9 cellular contexts compared by ENCODE assay signal in the genomic region with DNA sequence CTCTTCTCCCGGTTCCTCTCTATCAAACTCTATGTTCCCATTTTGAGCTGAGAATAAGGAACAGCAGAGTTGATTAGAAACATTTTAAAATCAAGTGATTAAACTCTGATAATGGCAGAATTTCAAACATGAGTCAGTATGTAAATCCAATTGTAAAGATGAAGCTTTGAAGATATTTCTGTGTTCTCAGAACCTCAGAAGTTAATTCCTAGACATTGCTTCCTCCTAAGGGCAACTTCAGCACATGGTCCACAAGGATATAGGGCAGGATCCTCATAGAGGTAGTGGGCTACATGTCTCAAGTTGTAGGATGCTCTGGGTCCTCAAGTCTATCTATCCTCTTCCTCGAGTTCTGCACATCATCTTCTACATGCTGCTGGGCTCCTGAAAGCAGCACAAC. TPM values are rescaled to one million over a fixed set of nuclear protein-coding genes. Genes with fewer than 3 reads are reported as not detected.
DNase-seq lines count a peak whose midpoint lies in the region; ATAC-seq, FAIRE-seq and TF ChIP-seq lines count a peak whose summit lies in the region.
"Had no signal": no experiment of that assay in that cellular context is flagged by ENCODE, and none has a peak within 500 bp of the region (broad histone marks: within the 10 kb centered on the region; RNA-seq: fewer than 3 reads in every experiment).

No MANE protein-coding gene starts in this region.

- peak overlapping the region; percentile 98 for H2BK15ac ChIP-seq in IMR-90 (ENCODE audit: low read depth, low read length)

- ATAC-seq in activated CD8-positive, alpha-beta memory T cell treated with anti-CD3 and anti-CD28 coated beads, Interleukin-2, amount 10 ng/mL, durations not matched to agents 7 days and 5 days, result no peak
- ATAC-seq in IMR-90 (ENCODE audit: low read depth) (no peak), GM21576 (IDR thresholded peaks at IDR 0.05; ENCODE audit: unreplicated experiment) (no peak)

- in situ Hi-C loops in IMR-90 (cut with MboI; ENCODE audit: low sequenced_read_pairs), result loop anchor here (10.0 kb wide), 1 partner anchor 874 kb away; no protein-coding TSS in a partner anchor

- H3K9me3 ChIP-seq in IMR-90 (ENCODE audit: control insufficient read depth, insufficient read depth, low read length) (no peaks in the 10 kb centered on the region), subcutaneous abdominal adipose tissue (ENCODE audit: control insufficient read depth in 5 of 5, low read length in 5 of 5) (no peaks in the 10 kb centered on the region)
- no peaks in the 10 kb centered on the region for H3K9me3 ChIP-seq in effector memory CD4-positive, alpha-beta T cell (ENCODE audit: control insufficient read depth, low read length)

- POLR2A ChIA-PET in IMR-90 (lab: Charles Lee; ENCODE audit: unreplicated experiment), result interaction anchor here (0.7 kb wide), 1 partner anchor 158 kb away, joined by 3 read pairs; no protein-coding TSS in a partner anchor

- peaks cover 3% of the 10 kb centered on the region for H3K27me3 Mint-ChIP-seq in activated CD8-positive, alpha-beta memory T cell treated with anti-CD3 and anti-CD28 coated beads, Interleukin-2, amount 10 ng/mL, durations not matched to agents 7 days and 5 days

- H3K4me1 ChIP-seq in IMR-90 (ENCODE audit: control insufficient read depth, insufficient read depth, low read length), result peaks cover 27% of the 10 kb centered on the region
- peaks cover 24% of the 10 kb centered on the region for H3K4me1 ChIP-seq in effector memory CD4-positive, alpha-beta T cell (ENCODE audit: control insufficient read depth, insufficient read depth, low read length, poor library complexity, severe bottlenecking)
- peaks cover 0 to 20% (median 8%) of the 10 kb centered on the region in 5 donors for H3K4me1 ChIP-seq in subcutaneous abdominal adipose tissue (ENCODE audit: control insufficient read depth in 5 of 5, insufficient read depth in 5 of 5, low read length in 5 of 5)

- H3K9me3 Mint-ChIP-seq in activated CD8-positive, alpha-beta memory T cell treated with anti-CD3 and anti-CD28 coated beads, Interleukin-2, amount 10 ng/mL, durations not matched to agents 7 days and 5 days (ENCODE audit: low read depth), result no peaks in the 10 kb centered on the region

- CTCF ChIA-PET in activated CD8-positive, alpha-beta memory T cell treated with anti-CD3 and anti-CD28 coated beads, Interleukin-2, amount 10 ng/mL, durations not matched to agents 7 days and 5 days (lab: Charles Lee), result interaction anchor here (0.6 to 3.6 kb wide), 9 partner anchors 8 to 486 kb away, joined by 4 to 18 read pairs (median 5); no protein-coding TSS in a partner anchor
- CTCF ChIA-PET in IMR-90 (lab: Yijun Ruan, JAX), result interaction anchor here (0.6 to 1.1 kb wide), 3 partner anchors 13 to 489 kb away, joined by 3 to 12 read pairs (median 4); no protein-coding TSS in a partner anchor

- H3K14ac ChIP-seq in IMR-90 (replicated peaks; ENCODE audit: low read depth, low read length), result peak overlapping the region; percentile 94

- peak overlapping the region; percentile 62 for H3K56ac ChIP-seq in IMR-90 (ENCODE audit: extremely low read depth, insufficient read depth, low read length)

- TF ChIP-seq CTCF in IMR-90 (conservative IDR thresholded peaks at IDR 0.05; ENCODE audit: low read depth, low read length), result no peak

- peaks cover 0 to 2% of the 10 kb centered on the region in 2 experiments; a peak in 1 of 4 replicates for H3K79me1 ChIP-seq in IMR-90 (ENCODE audit: low read depth in 1 of 2, low read length in 2 of 2)

- H3K27ac ChIP-seq in IMR-90 (ENCODE audit: insufficient read depth, low read length), result no peak overlapping the region; the same call in 1 of the 2 replicates
- peak overlapping the region; percentile 60 for H3K27ac ChIP-seq in effector memory CD4-positive, alpha-beta T cell (ENCODE audit: insufficient read depth, low read length, poor library complexity, severe bottlenecking)
- H3K27ac ChIP-seq in subcutaneous abdominal adipose tissue (ENCODE audit: low read depth, low read length), result peak overlapping the region; percentile 18

- H2BK5ac ChIP-seq in IMR-90 (ENCODE audit: low read depth, low read length, poor library complexity, severe bottlenecking), result peak overlapping the region; percentile 80

- peak overlapping the region; percentile 65; the same call in 1 of the 2 replicates for H3K4me2 ChIP-seq in IMR-90 (ENCODE audit: low read depth, low read length)

- peak overlapping the region; percentile 96 for H2AK5ac ChIP-seq in IMR-90 (ENCODE audit: low read depth, low read length)

- no peak for FAIRE-seq in RCC 7860 (lab: Jason Lieb, UNC)

- dilution Hi-C loops in IMR-90 (cut with HindIII; ENCODE audit: low sequenced_read_pairs, unreplicated experiment), result no loop called here

- H3K36me3 Mint-ChIP-seq in activated CD8-positive, alpha-beta memory T cell treated with anti-CD3 and anti-CD28 coated beads, Interleukin-2, amount 10 ng/mL, durations not matched to agents 7 days and 5 days, result no peaks in the 10 kb centered on the region

- WGBS in IMR-90 (ENCODE audit: extremely low coverage in 2 of 2, insufficient read length in 1 of 2), 2 experiments, result no CpG with 5 or more reads among the region's 2 CpGs

- peak overlapping the region; percentile 65 for H2AK9ac ChIP-seq in IMR-90 (replicated peaks; ENCODE audit: low read depth, low read length, poor library complexity)

- H4K91ac ChIP-seq in IMR-90 (ENCODE audit: insufficient read depth, low read depth, low read length), result peak overlapping the region; percentile 51

- H3K4me1 Mint-ChIP-seq in activated CD8-positive, alpha-beta memory T cell treated with anti-CD3 and anti-CD28 coated beads, Interleukin-2, amount 10 ng/mL, durations not matched to agents 7 days and 5 days, result peaks cover 3% of the 10 kb centered on the region

- H3K9me1 ChIP-seq in IMR-90 (ENCODE audit: insufficient read depth, low read length), result peaks cover 14% of the 10 kb centered on the region

- DNase-seq in activated CD8-positive, alpha-beta memory T cell treated with anti-CD3 and anti-CD28 coated beads, Interleukin-2, amount 10 ng/mL, durations not matched to agents 7 days and 5 days, result no peak
- no peak for DNase-seq in activated CD8-positive, alpha-beta memory T cell treated with anti-CD3 and anti-CD28 coated beads, Interleukin-2, amount 50 U/mL, for 4 hours
- DNase-seq in IMR-90 (no peak), RCC 7860 (ENCODE audit: low spot score) (no peak), HuH-7 (ENCODE audit: low spot score) (no peak)
- no peak for DNase-seq in effector memory CD4-positive, alpha-beta T cell
- DNase-seq: NCI-H1092 had no signal

- H2BK20ac ChIP-seq in IMR-90 (ENCODE audit: low read depth, low read length), result peak overlapping the region; percentile 94

- H3K18ac ChIP-seq in IMR-90 (ENCODE audit: low read depth, low read length), result peak overlapping the region; percentile 72

- H3K4ac ChIP-seq in IMR-90 (ENCODE audit: low read depth, low read length), result peak overlapping the region; percentile 68

- H3K9ac ChIP-seq in IMR-90 (ENCODE audit: low read depth, low read length) (no peak overlapping the region), subcutaneous abdominal adipose tissue (ENCODE audit: low read length in 5 of 5) (no peak overlapping the region)

- BruUV-seq in IMR-90 (replicated peaks; lab: Mats Ljungman, UMichigan), result no TSS peak

- intact Hi-C loops in IMR-90 (cut with micrococcal nuclease), result no loop called here

- no peak for TF ChIP-seq POLR2A in IMR-90 (IDR thresholded peaks at IDR 0.05; ENCODE audit: low read depth, low read length)

- H3K4me3 Mint-ChIP-seq in activated CD8-positive, alpha-beta memory T cell treated with anti-CD3 and anti-CD28 coated beads, Interleukin-2, amount 10 ng/mL, durations not matched to agents 7 days and 5 days, result no peak overlapping the region

- H4K5ac ChIP-seq in IMR-90 (ENCODE audit: low read depth, low read length), result peak overlapping the region; percentile 49; the same call in 1 of the 2 replicates

- peak overlapping the region; percentile 33 for H3K27ac Mint-ChIP-seq in activated CD8-positive, alpha-beta memory T cell treated with anti-CD3 and anti-CD28 coated beads, Interleukin-2, amount 10 ng/mL, durations not matched to agents 7 days and 5 days

- H3K36me3 ChIP-seq in IMR-90 (ENCODE audit: control insufficient read depth, insufficient read depth, low read length) (no peaks in the 10 kb centered on the region), subcutaneous abdominal adipose tissue (ENCODE audit: control insufficient read depth in 5 of 5, insufficient read depth in 5 of 5, low read length in 5 of 5) (no peaks in the 10 kb centered on the region)
- H3K36me3 ChIP-seq in effector memory CD4-positive, alpha-beta T cell (ENCODE audit: control insufficient read depth, insufficient read depth, low read length), result no peaks in the 10 kb centered on the region

- no peaks in the 10 kb centered on the region for H4K20me1 ChIP-seq in IMR-90 (ENCODE audit: insufficient read depth, low read length)

- H2AFZ ChIP-seq in IMR-90 (replicated peaks; ENCODE audit: low read length, poor library complexity), result peak overlapping the region; percentile 64

- H3K4me3 ChIP-seq in IMR-90 (ENCODE audit: insufficient read depth, low read depth, low read length) (no peak overlapping the region), subcutaneous abdominal adipose tissue (ENCODE audit: low read depth in 1 of 5, low read length in 5 of 5) (no peak overlapping the region)
- H3K4me3 ChIP-seq in effector memory CD4-positive, alpha-beta T cell (ENCODE audit: insufficient read depth, low read depth, low read length, poor library complexity, severe bottlenecking), result no peak overlapping the region

- peak overlapping the region; percentile 75 to 76 for H4K8ac ChIP-seq in IMR-90 (ENCODE audit: low read depth in 2 of 2, low read length in 2 of 2)

- H3K23ac ChIP-seq in IMR-90 (ENCODE audit: low read depth, low read length), result peak overlapping the region; percentile 70; the same call in 1 of the 2 replicates

- peak overlapping the region; percentile 84; the same call in 1 of the 2 replicates for H2BK120ac ChIP-seq in IMR-90 (ENCODE audit: low read depth, low read length)

- TF ChIP-seq RAD21 in IMR-90 (IDR thresholded peaks at IDR 0.05; ENCODE audit: low read length), result no peak

- no peaks in the 10 kb centered on the region for H3K27me3 ChIP-seq in IMR-90 (ENCODE audit: control insufficient read depth, insufficient read depth, low read length)
- no peaks in the 10 kb centered on the region for H3K27me3 ChIP-seq in effector memory CD4-positive, alpha-beta T cell (replicated peaks; ENCODE audit: control insufficient read depth, insufficient read depth, low read length, poor library complexity, severe bottlenecking)
- no peaks in the 10 kb centered on the region for H3K27me3 ChIP-seq in subcutaneous abdominal adipose tissue (ENCODE audit: control insufficient read depth in 5 of 5, insufficient read depth in 4 of 5, low read length in 5 of 5)

TF ChIP-seq in IMR-90, 13 proteins besides CTCF, POLR2A, EP300 and RAD21 (continues in another document):
- TF ChIP-seq RFX5 (IDR thresholded peaks at IDR 0.05; ENCODE audit: low read depth, low read length), result no peak
- TF ChIP-seq MAZ (IDR thresholded peaks at IDR 0.05; ENCODE audit: borderline replicate concordance, low read depth, low read length), result no peak

RNA-seq across cellular contexts. Expression of a gene that starts 46.3 kb away (rescaled TPM):
- total RNA-seq in activated CD8-positive, alpha-beta memory T cell treated with anti-CD3 and anti-CD28 coated beads, Interleukin-2, amount 10 ng/mL, durations not matched to agents 7 days and 5 days, result 1 to 10 TPM in 1 of 2 experiments, not detected in 1; 1.9 TPM
- 2.2 TPM in 2 replicates for total RNA-seq in IMR-90 (2012; rRNA removed)
- 1.6 and 1.9 TPM in 2 replicates for polyA plus RNA-seq in IMR-90 (2012; rRNA removed)
- 1.2 and 1.5 TPM in 2 replicates for polyA plus RNA-seq in IMR-90 (2012; cell fraction: cytosol; rRNA removed)
- polyA plus RNA-seq in IMR-90 (2012; cell fraction: nucleus; rRNA removed; ENCODE audit: low replicate concordance), result 0.35 and 0.85 TPM in 2 replicates
